Comparison of ENCODE assay signal across 1 cellular context in the genomic region with DNA sequence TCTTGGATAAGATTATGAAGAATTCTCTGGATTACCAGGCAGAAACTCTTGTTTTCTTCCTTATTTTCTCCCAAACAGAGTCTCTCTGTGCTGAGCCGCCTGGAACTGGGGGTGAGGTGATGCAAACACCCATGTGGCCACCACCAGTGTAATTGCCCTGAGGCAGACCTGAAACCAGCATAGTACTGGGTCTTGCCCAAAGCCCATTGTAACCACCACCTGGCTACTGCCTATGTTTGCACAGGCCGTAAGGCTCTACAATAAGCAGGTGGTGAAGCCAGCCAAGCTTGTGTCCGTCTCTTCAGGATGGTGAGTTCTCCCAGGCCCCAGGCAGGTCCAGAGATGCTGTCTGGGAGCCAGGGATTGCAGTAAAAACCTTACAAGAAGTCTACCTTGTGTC.
TF ChIP-seq lines count a peak whose summit lies in the region.

No MANE protein-coding gene starts in this region.

TF ChIP-seq in IMR-90, 13 proteins besides CTCF, POLR2A, EP300 and RAD21:
- TF ChIP-seq MAFK (IDR thresholded peaks at IDR 0.05; ENCODE audit: low read depth, low read length): no peak
